8 cellular contexts compared by ENCODE assay signal in genomic region chr16:86508947-86509758, GRCh38. TPM values are rescaled to one million over a fixed set of nuclear protein-coding genes. Genes with fewer than 3 reads are reported as not detected.
DNase-seq lines count a peak whose midpoint lies in the region; ATAC-seq and TF ChIP-seq lines count a peak whose summit lies in the region.

No MANE protein-coding gene starts in this region.

- H3K4me1 ChIP-seq in Panc1 (ENCODE audit: control insufficient read depth, insufficient read depth, low read length) (no peaks in the 10 kb centered on the region), mucosa of stomach (ENCODE audit: control insufficient read depth, insufficient read depth, low read length) (peaks cover 7% of the 10 kb centered on the region)
- peaks cover 20% of the 10 kb centered on the region for H3K4me1 ChIP-seq in effector memory CD4-positive, alpha-beta T cell (ENCODE audit: control insufficient read depth, insufficient read depth, low read length, poor library complexity, severe bottlenecking)

- H3K27ac ChIP-seq in Panc1 (ENCODE audit: low read length), result no peak overlapping the region
- no peak overlapping the region for H3K27ac ChIP-seq in effector memory CD4-positive, alpha-beta T cell (ENCODE audit: insufficient read depth, low read length, poor library complexity, severe bottlenecking)

- H3K4me3 ChIP-seq in Panc1 (ENCODE audit: low read depth in 2 of 2, low read length in 2 of 2), result peak overlapping the region; percentile 38 to 53
- peak overlapping the region; percentile 46 for H3K4me3 ChIP-seq in effector memory CD4-positive, alpha-beta T cell (ENCODE audit: insufficient read depth, low read depth, low read length, poor library complexity, severe bottlenecking)
- H3K4me3 ChIP-seq in mucosa of stomach (ENCODE audit: low read length), result peak overlapping the region; percentile 41

- CTCF ChIA-PET in Panc1 (lab: Charles Lee), result no interaction called here

- no TSS peak for BruUV-seq in Panc1 (replicated peaks; lab: Mats Ljungman, UMichigan)

- intact Hi-C loops in Panc1 (cut with micrococcal nuclease; ENCODE audit: unreplicated experiment), result no loop called here

- peaks cover 21% of the 10 kb centered on the region for H3K27me3 ChIP-seq in Panc1 (ENCODE audit: control insufficient read depth, insufficient read depth, low read length)
- H3K27me3 ChIP-seq in effector memory CD4-positive, alpha-beta T cell (replicated peaks; ENCODE audit: control insufficient read depth, insufficient read depth, low read length, poor library complexity, severe bottlenecking), result peaks cover 64% of the 10 kb centered on the region
- H3K27me3 ChIP-seq in mucosa of stomach (ENCODE audit: control insufficient read depth, insufficient read depth, low read length), result peaks cover 86% of the 10 kb centered on the region

- H3K9ac ChIP-seq in mucosa of stomach (ENCODE audit: low read length), result peak overlapping the region; percentile 58

- in situ Hi-C loops in GM13977 (cut with MboI; ENCODE audit: low pct_unique_long_range_greater_than_20kb, low sequenced_read_pairs, unreplicated experiment), result loop anchor here (25.0 kb wide), 2 partner anchors 447 to 697 kb away; no protein-coding TSS in a partner anchor
- in situ Hi-C loops in Panc1 (cut with HindIII; ENCODE audit: low pct_unique_long_range_greater_than_20kb, low sequenced_read_pairs), result no loop called here

- ATAC-seq in Panc1 (peak; percentile 55), HG02938 (IDR thresholded peaks at IDR 0.05; ENCODE audit: unreplicated experiment) (no peak), GM21737 (IDR thresholded peaks at IDR 0.05; ENCODE audit: unreplicated experiment) (no peak)

- no peak for TF ChIP-seq CTCF in GM13977 (IDR thresholded peaks at IDR 0.05; ENCODE audit: extremely low read depth, insufficient read depth, missing control alignments)
- no peak for TF ChIP-seq CTCF in Panc1 (IDR thresholded peaks at IDR 0.05)

- H3K9me3 ChIP-seq in Panc1 (ENCODE audit: control insufficient read depth, insufficient read depth, low read depth, low read length) (no peaks in the 10 kb centered on the region), mucosa of stomach (ENCODE audit: control insufficient read depth, low read length) (no peaks in the 10 kb centered on the region)
- no peaks in the 10 kb centered on the region for H3K9me3 ChIP-seq in effector memory CD4-positive, alpha-beta T cell (ENCODE audit: control insufficient read depth, low read length)

- peaks cover 4% of the 10 kb centered on the region; the same call in 1 of the 2 replicates for H3K36me3 ChIP-seq in Panc1 (ENCODE audit: control insufficient read depth, insufficient read depth, low read length)
- H3K36me3 ChIP-seq in effector memory CD4-positive, alpha-beta T cell (ENCODE audit: control insufficient read depth, insufficient read depth, low read length), result no peaks in the 10 kb centered on the region
- H3K36me3 ChIP-seq in mucosa of stomach (ENCODE audit: control insufficient read depth, insufficient read depth, low read length), result no peaks in the 10 kb centered on the region

- DNase-seq in GM13977 (ENCODE audit: low spot score), result peak; percentile 76
- DNase-seq in Panc1 (ENCODE audit: low read depth, low spot score), result no peak
- no peak for DNase-seq in effector memory CD4-positive, alpha-beta T cell
- DNase-seq in NCI-H1105 treated with DMSO at 0.1 percent for 48 hours (lab: John Stamatoyannopoulos, UW), result no peak
- DNase-seq in DMS79 treated with DMSO at 0.1 percent for 48 hours (lab: John Stamatoyannopoulos, UW), result no peak

- POLR2A ChIA-PET in Panc1 (lab: Charles Lee), result interaction anchor here (0.6 kb wide), 1 partner anchor 219 kb away, joined by 3 read pairs; no protein-coding TSS in a partner anchor

RNA-seq across cellular contexts. Expression of gene FOXF1, which starts 1.2 kb away (rescaled TPM):
- total RNA-seq in Panc1 (2021; ENCODE audit: unreplicated experiment), result 0.10 TPM
- not detected for polyA plus RNA-seq in Panc1 (2012; ENCODE audit: insufficient read length)

RNA-seq across cellular contexts. Expression of gene MTHFSD, which starts 45.9 kb away (rescaled TPM):
- 16.5 TPM for total RNA-seq in Panc1 (2021; ENCODE audit: unreplicated experiment)
- polyA plus RNA-seq in Panc1 (2012; ENCODE audit: insufficient read length), result 9.5 TPM

RNA-seq across cellular contexts. Expression of gene FOXC2, which starts 57.5 kb away (rescaled TPM):
- total RNA-seq in Panc1 (2021; ENCODE audit: unreplicated experiment), result 14.9 TPM
- polyA plus RNA-seq in Panc1 (2012; ENCODE audit: insufficient read length), result 19.8 TPM
